In the genomic region with DNA sequence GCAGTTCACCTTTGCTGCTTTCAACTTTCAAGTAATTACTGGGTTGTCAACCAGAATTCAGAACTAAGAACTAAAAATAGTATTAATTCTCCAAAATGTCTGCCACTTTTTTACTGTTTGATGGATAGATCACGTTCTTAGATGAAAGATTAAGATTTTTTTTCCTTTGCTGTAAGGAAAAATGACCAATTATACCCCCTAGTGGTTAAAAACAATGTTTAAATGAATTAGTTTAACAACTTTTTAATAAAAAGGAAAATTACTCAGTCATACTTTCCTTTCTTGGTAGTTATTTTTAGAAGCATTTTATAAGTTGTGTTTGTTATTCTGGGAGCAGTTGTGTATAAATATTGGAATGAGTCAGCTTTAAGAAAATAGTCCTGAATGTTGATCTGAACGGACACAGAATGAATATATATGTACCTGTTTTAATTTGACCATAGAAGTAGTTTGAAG, we compare ENCODE assay signal across 8 cellular contexts. TPM values are rescaled to one million over a fixed set of nuclear protein-coding genes. Genes with fewer than 3 reads are reported as not detected.
DNase-seq lines count a peak whose midpoint lies in the region; ATAC-seq, FAIRE-seq and TF ChIP-seq lines count a peak whose summit lies in the region.

No MANE protein-coding gene starts in this region.

- H3K27me3 ChIP-seq in AG04450 (ENCODE audit: control insufficient read depth, insufficient read depth, low read length) (no peaks in the 10 kb centered on the region), keratinocyte (ENCODE audit: control insufficient read depth, extremely low read depth, insufficient read depth, low read length) (no peaks in the 10 kb centered on the region)

- no peak overlapping the region for H3K4me3 ChIP-seq in AG04450 (ENCODE audit: low read depth, low read length)
- no peak overlapping the region for H3K4me3 ChIP-seq in keratinocyte (ENCODE audit: control insufficient read depth in 2 of 3, extremely low read depth in 1 of 3, insufficient read depth in 2 of 3, low read depth in 1 of 3, low read length in 3 of 3)

- peaks cover 95% of the 10 kb centered on the region for H3K79me2 ChIP-seq in keratinocyte (ENCODE audit: control insufficient read depth, insufficient read depth, low read length)

- no peak for DNase-seq in AG04450 (ENCODE audit: low read depth, low spot score)
- no peak for DNase-seq in GM18507 (ENCODE audit: extremely low spot score, insufficient read length, low read depth)
- no peak for DNase-seq in keratinocyte (ENCODE audit: low read depth, low spot score)
- no peak for DNase-seq in pons (ENCODE audit: low spot score)
- no peak for DNase-seq in activated gamma-delta T cell treated with Interleukin-2 at 50 U/mL for 16 hours
- DNase-seq in NCI-H2107 treated with DMSO at 0.1 percent for 48 hours (lab: John Stamatoyannopoulos, UW; ENCODE audit: unreplicated experiment) = no peak

- H3K9ac ChIP-seq in keratinocyte (ENCODE audit: control insufficient read depth, extremely low read depth, insufficient read depth, low read length) = peak overlapping the region; percentile 39

- dilution Hi-C loops in keratinocyte (cut with MboI; ENCODE audit: extremely low pct_ligation_motif_present, low sequenced_read_pairs) = no loop called here

- CTCF ChIA-PET in AG04450 (lab: Charles Lee) = interaction anchor here (1.2 to 6.8 kb wide), 11 partner anchors 11 to 329 kb away, joined by 3 to 77 read pairs (median 7); no protein-coding TSS in a partner anchor

- peaks cover 27% of the 10 kb centered on the region for H3K4me1 ChIP-seq in keratinocyte (ENCODE audit: control insufficient read depth, extremely low read depth, insufficient read depth, low read length)

- H3K9me1 ChIP-seq in keratinocyte (ENCODE audit: control insufficient read depth, extremely low read depth, insufficient read depth, low read length) = no peaks in the 10 kb centered on the region

- H2AFZ ChIP-seq in keratinocyte (ENCODE audit: control insufficient read depth, low read length) = no peak overlapping the region

- peak; percentile 41 for TF ChIP-seq CTCF in AG04450 (IDR thresholded peaks at IDR 0.05; ENCODE audit: low read depth, low read length)
- peak; percentile 58 for TF ChIP-seq CTCF in VCaP (conservative IDR thresholded peaks at IDR 0.05)
- no peak for TF ChIP-seq CTCF in keratinocyte (optimal IDR thresholded peaks at IDR 0.05 in 1 of 3, IDR thresholded peaks at IDR 0.05 in 1 of 3, conservative IDR thresholded peaks at IDR 0.05 in 1 of 3; ENCODE audit: extremely low read depth in 1 of 3, insufficient read depth in 2 of 3, low read length in 3 of 3)

- peak; percentile 73 for FAIRE-seq in GM18507 (lab: Jason Lieb, UNC)
- FAIRE-seq in keratinocyte (lab: Jason Lieb, UNC) = no peak

- H4K20me1 ChIP-seq in keratinocyte (ENCODE audit: control insufficient read depth, extremely low read depth, insufficient read depth, low read length) = no peaks in the 10 kb centered on the region

- peak overlapping the region; percentile 49 for H3K4me2 ChIP-seq in keratinocyte (ENCODE audit: control insufficient read depth, extremely low read depth, insufficient read depth, low read depth, low read length)

- no peak for ATAC-seq in HG02571 (IDR thresholded peaks at IDR 0.05; ENCODE audit: unreplicated experiment)

- H3K27ac ChIP-seq in AG04450 (ENCODE audit: low read depth, low read length) (no peak overlapping the region), VCaP (no peak overlapping the region), keratinocyte (ENCODE audit: control insufficient read depth, insufficient read depth, low read length) (peak overlapping the region; percentile 57)

- peaks cover 8 to 11% of the 10 kb centered on the region in 2 experiments for H3K36me3 ChIP-seq in keratinocyte (ENCODE audit: control insufficient read depth in 2 of 2, extremely low read depth in 1 of 2, insufficient read depth in 2 of 2, low read length in 2 of 2)

- H3K9me3 ChIP-seq in AG04450 (ENCODE audit: control insufficient read depth, insufficient read depth, low read length) = peaks cover 8% of the 10 kb centered on the region
- peaks cover 8% of the 10 kb centered on the region for H3K9me3 ChIP-seq in keratinocyte (ENCODE audit: control insufficient read depth, low read depth, low read length)

- POLR2A ChIA-PET in AG04450 (lab: Yijun Ruan, JAX) = no interaction called here

RNA-seq across cellular contexts. Expression of gene TM9SF2, which starts 4.6 kb away (rescaled TPM):
- 86.2 and 125 TPM in 2 replicates for polyA plus RNA-seq in AG04450 (2011; rRNA removed)
- 57.9 and 110 TPM in 2 replicates for polyA minus RNA-seq in AG04450 (2011; rRNA and poly(A)+ RNA removed)
- polyA plus RNA-seq in keratinocyte = 96.5 to 134 TPM (median 102 TPM) in 3 replicates
- polyA plus RNA-seq in keratinocyte (2011; ENCODE audit: low read depth) = 149 TPM
- polyA plus RNA-seq in keratinocyte (2011; cell fraction: cytosol; rRNA removed) = 39.7 and 80.6 TPM in 2 replicates
- polyA plus RNA-seq in keratinocyte (2011; cell fraction: nucleus; rRNA removed) = 141 and 213 TPM in 2 replicates
- polyA plus RNA-seq in keratinocyte (2012; ENCODE audit: low replicate concordance) = 62.0 and 78.9 TPM in 2 replicates
- 35.7 to 154 TPM (median 114 TPM) in 3 replicates for polyA minus RNA-seq in keratinocyte
- polyA minus RNA-seq in keratinocyte (2011; cell fraction: cytosol; rRNA and poly(A)+ RNA removed) = 109 TPM
- polyA minus RNA-seq in keratinocyte (2011; cell fraction: nucleus; rRNA and poly(A)+ RNA removed) = 148 and 216 TPM in 2 replicates

Comparison
In these comparisons a context has a peak if more than half of its experiments do, and no peak if none do; other contexts are left out.
1. CTCF ChIP-seq: peak in AG04450 (single experiment) and VCaP (single experiment); none in keratinocyte (0 of 3).